ENCODE assay signal across 1 cellular context in genomic region chr2:73000808-73001570, GRCh38.
TF ChIP-seq lines count a peak whose summit lies in the region.

No MANE protein-coding gene starts in this region.

TF ChIP-seq in HepG2, 621 proteins besides CTCF, POLR2A, EP300 and RAD21 (continued from another document and continues in another):
- TF ChIP-seq SOX5 (CRISPR knock-in tag; IDR thresholded peaks at IDR 0.05; ENCODE audit: borderline replicate concordance) (peak; percentile 80), ZNF225 (CRISPR knock-in tag; IDR thresholded peaks at IDR 0.05) (peak; percentile 96), ZBTB8A (CRISPR knock-in tag; IDR thresholded peaks at IDR 0.05; ENCODE audit: borderline replicate concordance, low read depth) (no peak), NR2F6 (IDR thresholded peaks at IDR 0.05) (peak; percentile 97), NR2F6 (CRISPR knock-in tag; IDR thresholded peaks at IDR 0.05) (peak; percentile 98), ZBTB10 (CRISPR knock-in tag; IDR thresholded peaks at IDR 0.05; ENCODE audit: borderline replicate concordance) (peak; percentile 90; the same call in 1 of the 2 replicates), KLF15 (CRISPR knock-in tag; IDR thresholded peaks at IDR 0.05; ENCODE audit: borderline replicate concordance) (no peak), SP1 (IDR thresholded peaks at IDR 0.05) (no peak), SP1 (CRISPR knock-in tag; IDR thresholded peaks at IDR 0.05) (no peak; the same call in 1 of the 2 replicates), ZKSCAN8 (CRISPR knock-in tag; IDR thresholded peaks at IDR 0.05; ENCODE audit: borderline replicate concordance) (peak; percentile 51; the same call in 1 of the 2 replicates), ZBTB4 (CRISPR knock-in tag; IDR thresholded peaks at IDR 0.05; ENCODE audit: borderline replicate concordance) (peak; percentile 87; the same call in 1 of the 2 replicates), RFX1 (IDR thresholded peaks at IDR 0.05) (no peak), ZNF749 (CRISPR knock-in tag; IDR thresholded peaks at IDR 0.05; ENCODE audit: borderline replicate concordance) (no peak), ZSCAN25 (CRISPR knock-in tag; IDR thresholded peaks at IDR 0.05) (peak; percentile 89), ZNF713 (CRISPR knock-in tag; IDR thresholded peaks at IDR 0.05) (0 out of 2 replicates have a peak, but pooled peaks have one; percentile 92), JUNB (CRISPR knock-in tag; IDR thresholded peaks at IDR 0.05; ENCODE audit: borderline replicate concordance) (no peak; the same call in 1 of the 2 replicates), ZNF382 (CRISPR knock-in tag; IDR thresholded peaks at IDR 0.05; ENCODE audit: borderline replicate concordance) (no peak), ZBTB25 (CRISPR knock-in tag; IDR thresholded peaks at IDR 0.05) (peak; percentile 45; the same call in 1 of the 2 replicates), SIX1 (CRISPR knock-in tag; IDR thresholded peaks at IDR 0.05; ENCODE audit: borderline replicate concordance) (no peak), ZNF441 (CRISPR knock-in tag; IDR thresholded peaks at IDR 0.05; ENCODE audit: borderline replicate concordance) (peak; percentile 88; the same call in 1 of the 2 replicates), JUND (CRISPR knock-in tag; IDR thresholded peaks at IDR 0.05) (peak; percentile 91), KDM3A (CRISPR knock-in tag; IDR thresholded peaks at IDR 0.05; ENCODE audit: low read depth) (peak; percentile 77; the same call in 1 of the 2 replicates), TBX3 (IDR thresholded peaks at IDR 0.05; ENCODE audit: borderline replicate concordance) (peak; percentile 38; the same call in 1 of the 2 replicates), ZNF431 (CRISPR knock-in tag; IDR thresholded peaks at IDR 0.05; ENCODE audit: borderline replicate concordance, low read depth) (peak; percentile 85), ZNF614 (CRISPR knock-in tag; IDR thresholded peaks at IDR 0.05; ENCODE audit: borderline replicate concordance) (peak; percentile 86), HNRNPH1 (optimal IDR thresholded peaks at IDR 0.05; ENCODE audit: low read depth, low read length) (no peak), ZNF768 (CRISPR knock-in tag; IDR thresholded peaks at IDR 0.05) (no peak; the same call in 1 of the 2 replicates), DMAP1 (CRISPR knock-in tag; IDR thresholded peaks at IDR 0.05) (peak; percentile 92), HNF4G (IDR thresholded peaks at IDR 0.05; ENCODE audit: borderline replicate concordance, low read depth, low read length) (peak; percentile 99), HNF4G (CRISPR knock-in tag; IDR thresholded peaks at IDR 0.05; ENCODE audit: borderline replicate concordance, low read depth) (peak; percentile 100), THAP7 (CRISPR knock-in tag; IDR thresholded peaks at IDR 0.05) (0 out of 2 replicates have a peak, but pooled peaks have one; percentile 55), ZNF460 (CRISPR knock-in tag; IDR thresholded peaks at IDR 0.05; ENCODE audit: borderline replicate concordance) (peak; percentile 56; the same call in 1 of the 2 replicates), YEATS4 (CRISPR knock-in tag; IDR thresholded peaks at IDR 0.05; ENCODE audit: borderline replicate concordance) (peak; percentile 92), HOMEZ (CRISPR knock-in tag; IDR thresholded peaks at IDR 0.05; ENCODE audit: low read depth) (peak; percentile 61; the same call in 1 of the 2 replicates), CSRNP1 (CRISPR knock-in tag; IDR thresholded peaks at IDR 0.05) (no peak), RBM39 (IDR thresholded peaks at IDR 0.05; ENCODE audit: low read depth, low read length, poor library complexity, severe bottlenecking) (no peak), GTF2F1 (IDR thresholded peaks at IDR 0.05; ENCODE audit: low read length) (no peak; the same call in 1 of the 2 replicates), THAP9 (CRISPR knock-in tag; IDR thresholded peaks at IDR 0.05; ENCODE audit: borderline replicate concordance) (peak; percentile 82; the same call in 1 of the 2 replicates), CENPT (CRISPR knock-in tag; IDR thresholded peaks at IDR 0.05; ENCODE audit: low read depth) (no peak), SALL2 (CRISPR knock-in tag; IDR thresholded peaks at IDR 0.05) (0 out of 2 replicates have a peak, but pooled peaks have one; percentile 66), ADNP (CRISPR knock-in tag; IDR thresholded peaks at IDR 0.05) (no peak)
- TF ChIP-seq, protein P1, sequence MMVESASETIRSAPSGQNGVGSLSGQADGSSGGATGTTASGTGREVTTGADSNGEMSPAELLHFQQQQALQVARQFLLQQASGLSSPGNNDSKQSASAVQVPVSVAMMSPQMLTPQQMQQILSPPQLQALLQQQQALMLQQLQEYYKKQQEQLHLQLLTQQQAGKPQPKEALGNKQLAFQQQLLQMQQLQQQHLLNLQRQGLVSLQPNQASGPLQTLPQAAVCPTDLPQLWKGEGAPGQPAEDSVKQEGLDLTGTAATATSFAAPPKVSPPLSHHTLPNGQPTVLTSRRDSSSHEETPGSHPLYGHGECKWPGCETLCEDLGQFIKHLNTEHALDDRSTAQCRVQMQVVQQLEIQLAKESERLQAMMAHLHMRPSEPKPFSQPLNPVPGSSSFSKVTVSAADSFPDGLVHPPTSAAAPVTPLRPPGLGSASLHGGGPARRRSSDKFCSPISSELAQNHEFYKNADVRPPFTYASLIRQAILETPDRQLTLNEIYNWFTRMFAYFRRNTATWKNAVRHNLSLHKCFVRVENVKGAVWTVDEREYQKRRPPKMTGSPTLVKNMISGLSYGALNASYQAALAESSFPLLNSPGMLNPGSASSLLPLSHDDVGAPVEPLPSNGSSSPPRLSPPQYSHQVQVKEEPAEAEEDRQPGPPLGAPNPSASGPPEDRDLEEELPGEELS (CRISPR knock-in tag; IDR thresholded peaks at IDR 0.05) = peak; percentile 69; the same call in 1 of the 2 replicates
